10 cellular contexts compared by ENCODE assay signal in the genomic region with DNA sequence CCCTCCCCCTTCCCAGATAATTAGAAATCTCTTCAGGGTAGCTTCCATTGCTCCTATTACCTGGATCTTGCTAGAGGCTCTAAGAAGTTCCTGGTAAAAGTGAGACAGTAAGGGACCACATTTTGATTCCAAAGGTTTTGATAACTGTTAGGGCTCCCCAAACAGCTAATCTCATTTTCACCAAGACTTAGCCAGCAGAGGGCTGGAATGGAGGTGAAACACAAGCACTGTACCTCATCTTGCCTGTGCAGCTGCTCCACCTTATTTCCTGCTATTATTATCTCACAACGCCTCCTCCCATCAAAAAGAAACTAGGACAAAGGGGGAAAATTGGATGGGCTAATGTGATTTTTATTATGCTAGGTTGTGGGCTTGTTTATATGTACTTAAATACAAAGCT. TPM values are rescaled to one million over a fixed set of nuclear protein-coding genes. Genes with fewer than 3 reads are reported as not detected.
DNase-seq lines count a peak whose midpoint lies in the region; ATAC-seq, FAIRE-seq and TF ChIP-seq lines count a peak whose summit lies in the region.
"Had no signal": no experiment of that assay in that cellular context is flagged by ENCODE, and none has a peak within 500 bp of the region (broad histone marks: within the 10 kb centered on the region; RNA-seq: fewer than 3 reads in every experiment).

No MANE protein-coding gene starts in this region.

- H3K9me3 Mint-ChIP-seq in WTC11, result peaks cover 8% of the 10 kb centered on the region; the same call in 1 of the 2 replicates

- DNase-seq in BE2C (no peak), H54 (ENCODE audit: insufficient read length, low spot score) (no peak), WTC11 (ENCODE audit: low spot score) (no peak), left kidney (ENCODE audit: low read depth, low spot score) (peak; percentile 13), ureter (ENCODE audit: low spot score) (no peak), NCI-H2107 (lab: John Stamatoyannopoulos, UW) (no peak)
- DNase-seq: activated CD4-positive, alpha-beta T cell treated with anti-CD3 and anti-CD28 coated beads for 48 hours; pancreas had no signal

- H3K4me1 ChIP-seq in BE2C, result peaks cover 4% of the 10 kb centered on the region

- peaks cover 77% of the 10 kb centered on the region for H3K4me1 Mint-ChIP-seq in WTC11

- ATAC-seq in WTC11 (no peak), GM18517 (IDR thresholded peaks at IDR 0.05; ENCODE audit: unreplicated experiment) (no peak), HG03354 (IDR thresholded peaks at IDR 0.05; ENCODE audit: poor library complexity, severe bottlenecking, unreplicated experiment) (no peak)

- CTCF ChIA-PET in WTC11 (lab: Charles Lee), result interaction anchor here (0.9 to 1.1 kb wide), 4 partner anchors 9 to 322 kb away, joined by 3 read pairs; no protein-coding TSS in a partner anchor

- TF ChIP-seq CTCF in BE2C (IDR thresholded peaks at IDR 0.05; ENCODE audit: low read depth, low read length), result peak; percentile 26
- TF ChIP-seq CTCF in WTC11 (IDR thresholded peaks at IDR 0.05), result no peak

- H3K36me3 Mint-ChIP-seq in WTC11, result peaks cover 7% of the 10 kb centered on the region; the same call in 1 of the 2 replicates

- peak; percentile 66 for FAIRE-seq in H54 (lab: Jason Lieb, UNC)
- FAIRE-seq: pancreas had no signal

- no peaks in the 10 kb centered on the region for H3K36me3 ChIP-seq in BE2C
- H3K36me3 ChIP-seq: pancreas had no signal

- H3K27me3 ChIP-seq in BE2C, result no peaks in the 10 kb centered on the region
- H3K27me3 ChIP-seq: pancreas had no signal

- H3K4me3 Mint-ChIP-seq in WTC11, result peak overlapping the region; percentile 54

- POLR2A ChIA-PET in WTC11 (lab: Charles Lee), result interaction anchor here (0.6 to 1.5 kb wide), 3 partner anchors 9 to 21 kb away, joined by 3 to 6 read pairs (median 5); no protein-coding TSS in a partner anchor

- TF ChIP-seq POLR2A in H54 (IDR thresholded peaks at IDR 0.05; ENCODE audit: low read depth, low read length), result no peak

- peak overlapping the region; percentile 74 for H3K27ac Mint-ChIP-seq in WTC11

- no peaks in the 10 kb centered on the region for H3K9me3 ChIP-seq in BE2C
- H3K9me3 ChIP-seq: pancreas had no signal

- H3K27me3 Mint-ChIP-seq in WTC11 (ENCODE audit: low read depth), result no peaks in the 10 kb centered on the region

- no peak overlapping the region for H3K4me3 ChIP-seq in BE2C (ENCODE audit: low read depth, low read length)
- H3K4me3 ChIP-seq: pancreas had no signal

TF ChIP-seq in WTC11, 78 proteins besides CTCF, POLR2A, EP300 and RAD21:
- TF ChIP-seq, protein P1, sequence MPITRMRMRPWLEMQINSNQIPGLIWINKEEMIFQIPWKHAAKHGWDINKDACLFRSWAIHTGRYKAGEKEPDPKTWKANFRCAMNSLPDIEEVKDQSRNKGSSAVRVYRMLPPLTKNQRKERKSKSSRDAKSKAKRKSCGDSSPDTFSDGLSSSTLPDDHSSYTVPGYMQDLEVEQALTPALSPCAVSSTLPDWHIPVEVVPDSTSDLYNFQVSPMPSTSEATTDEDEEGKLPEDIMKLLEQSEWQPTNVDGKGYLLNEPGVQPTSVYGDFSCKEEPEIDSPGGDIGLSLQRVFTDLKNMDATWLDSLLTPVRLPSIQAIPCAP (CRISPR knock-in tag; IDR thresholded peaks at IDR 0.05), result no peak
- TF ChIP-seq ZNF512 (CRISPR knock-in tag; IDR thresholded peaks at IDR 0.05; ENCODE audit: borderline replicate concordance), result no peak
- no peak for TF ChIP-seq NFATC4 (CRISPR knock-in tag; IDR thresholded peaks at IDR 0.05)

RNA-seq across cellular contexts. Expression of gene SETD5, which starts 7.3 kb away (rescaled TPM):
- polyA plus RNA-seq in BE2C (2012; ENCODE audit: insufficient read depth, insufficient read length, low read depth), result 53.7 TPM
- total RNA-seq in WTC11 (2021), result 247 to 279 TPM (median 268 TPM) in 3 replicates
- 182 TPM for total RNA-seq in ureter

RNA-seq across cellular contexts. Expression of gene THUMPD3, which starts 41.8 kb away (rescaled TPM):
- polyA plus RNA-seq in BE2C (2012; ENCODE audit: insufficient read depth, insufficient read length, low read depth), result 53.9 TPM
- total RNA-seq in WTC11 (2021) (55.2 to 67.5 TPM (median 66.0 TPM) in 3 replicates), ureter (45.0 TPM)
